Comparison of ENCODE assay signal across 14 cellular contexts in genomic region chr2:23547725-23548124, GRCh38.
DNase-seq lines count a peak whose midpoint lies in the region; ATAC-seq and TF ChIP-seq lines count a peak whose summit lies in the region.
"Had no signal": no experiment of that assay in that cellular context is flagged by ENCODE, and none has a peak within 500 bp of the region (broad histone marks: within the 10 kb centered on the region; RNA-seq: fewer than 3 reads in every experiment).

No MANE protein-coding gene starts in this region.

- H3K4me3 Mint-ChIP-seq in GM23338: no peak overlapping the region
- H3K4me3 Mint-ChIP-seq: CD8-positive, alpha-beta memory T cell had no signal

- H3K27ac ChIP-seq in GM23338 (ENCODE audit: low read depth) (no peak overlapping the region), WERI-Rb-1 (no peak overlapping the region)

- no peaks in the 10 kb centered on the region for H3K36me3 ChIP-seq in BE2C
- H3K36me3 ChIP-seq in GM23338 (ENCODE audit: insufficient read depth): no peaks in the 10 kb centered on the region
- H3K36me3 ChIP-seq in WERI-Rb-1: no peaks in the 10 kb centered on the region
- H3K36me3 ChIP-seq in kidney epithelial cell (ENCODE audit: control insufficient read depth, insufficient read depth, low read length): no peaks in the 10 kb centered on the region

- H3K27me3 ChIP-seq in BE2C (no peaks in the 10 kb centered on the region), GM23338 (ENCODE audit: insufficient read depth) (no peaks in the 10 kb centered on the region), WERI-Rb-1 (ENCODE audit: insufficient read depth, low read depth, severe bottlenecking) (no peaks in the 10 kb centered on the region), kidney epithelial cell (ENCODE audit: control insufficient read depth, insufficient read depth, low read length) (no peaks in the 10 kb centered on the region)

- peak; percentile 27; the same call in 1 of the 2 replicates for TF ChIP-seq CTCF in BE2C (IDR thresholded peaks at IDR 0.05; ENCODE audit: low read depth, low read length)
- peak in 1 of 2 experiments; percentile 61; a peak in 2 of 4 replicates for TF ChIP-seq CTCF in GM23338 (conservative IDR thresholded peaks at IDR 0.05; ENCODE audit: low read depth in 2 of 2)
- TF ChIP-seq CTCF in WERI-Rb-1 (IDR thresholded peaks at IDR 0.05; ENCODE audit: low read depth, low read length): peak; percentile 26; the same call in 1 of the 2 replicates
- TF ChIP-seq CTCF in kidney epithelial cell (IDR thresholded peaks at IDR 0.05; ENCODE audit: insufficient read depth, low read length, poor library complexity, severe bottlenecking): peak; percentile 1

- H3K9me3 ChIP-seq in BE2C (no peaks in the 10 kb centered on the region), WERI-Rb-1 (ENCODE audit: severe bottlenecking) (no peaks in the 10 kb centered on the region)

- H2AFZ ChIP-seq in GM23338: no peak overlapping the region

- no peaks in the 10 kb centered on the region; the same call in 2 of the 3 replicates for H3K36me3 Mint-ChIP-seq in GM23338 (ENCODE audit: low read depth)
- H3K36me3 Mint-ChIP-seq: CD8-positive, alpha-beta memory T cell had no signal

- H3K79me2 ChIP-seq in GM23338 (replicated peaks; ENCODE audit: insufficient read depth): no peaks in the 10 kb centered on the region

- H3K4me2 ChIP-seq in GM23338: no peak overlapping the region

- no peak overlapping the region for H3K4me3 ChIP-seq in BE2C (ENCODE audit: low read depth, low read length)
- no peak overlapping the region for H3K4me3 ChIP-seq in GM23338
- H3K4me3 ChIP-seq in WERI-Rb-1 (ENCODE audit: low read depth, low read length): no peak overlapping the region
- H3K4me3 ChIP-seq in kidney epithelial cell (ENCODE audit: low read depth, low read length): no peak overlapping the region

- H3K27ac Mint-ChIP-seq in GM23338: no peak overlapping the region

- DNase-seq in BE2C: no peak
- DNase-seq in GM23338 (ENCODE audit: low spot score): no peak
- DNase-seq in WERI-Rb-1: no peak
- DNase-seq in kidney epithelial cell (ENCODE audit: low read depth): no peak
- no peak for DNase-seq in OCI-M2 (lab: John Stamatoyannopoulos, UW; ENCODE audit: unreplicated experiment)
- DNase-seq: ACHN; CD8-positive, alpha-beta memory T cell; H7; IMR-90; NCI-H1930; SIG-M5; SW 1271 had no signal

- H3K4me1 Mint-ChIP-seq in GM23338: peaks cover 19% of the 10 kb centered on the region
- H3K4me1 Mint-ChIP-seq: CD8-positive, alpha-beta memory T cell had no signal

- no peaks in the 10 kb centered on the region; the same call in 1 of the 2 replicates for H4K20me1 ChIP-seq in GM23338 (replicated peaks; ENCODE audit: insufficient read depth)

- no peaks in the 10 kb centered on the region for H3F3A ChIP-seq in GM23338 (replicated peaks; ENCODE audit: low read depth)

- peaks cover 15% of the 10 kb centered on the region for H3K27me3 Mint-ChIP-seq in GM23338 (ENCODE audit: insufficient read depth, low read depth, poor library complexity)

- H3K9me3 Mint-ChIP-seq in GM23338: no peaks in the 10 kb centered on the region
- H3K9me3 Mint-ChIP-seq: CD8-positive, alpha-beta memory T cell had no signal

- ATAC-seq in GM23338 (peak; percentile 52), HG03097 (IDR thresholded peaks at IDR 0.05; ENCODE audit: low FRiP score, unreplicated experiment) (no peak), GM18511 (IDR thresholded peaks at IDR 0.05; ENCODE audit: unreplicated experiment) (no peak)

- peaks cover 64% of the 10 kb centered on the region for H3K4me1 ChIP-seq in BE2C
- H3K4me1 ChIP-seq in GM23338 (ENCODE audit: insufficient read depth): no peaks in the 10 kb centered on the region

- no peaks in the 10 kb centered on the region for H3K9me2 ChIP-seq in GM23338 (ENCODE audit: insufficient read depth)

TF ChIP-seq in GM23338, 12 proteins besides CTCF, POLR2A, EP300 and RAD21 (continues in another document):
- no peak for TF ChIP-seq ZNF331 (CRISPR knock-in tag; IDR thresholded peaks at IDR 0.05; ENCODE audit: low read depth)
- TF ChIP-seq REST (IDR thresholded peaks at IDR 0.05; ENCODE audit: unreplicated experiment): no peak
- TF ChIP-seq NANOG (IDR thresholded peaks at IDR 0.05; ENCODE audit: borderline replicate concordance): no peak
- TF ChIP-seq POLR2AphosphoS5 (IDR thresholded peaks at IDR 0.05; ENCODE audit: low read depth): no peak
- no peak for TF ChIP-seq ETS1 (IDR thresholded peaks at IDR 0.05)
- TF ChIP-seq EZH2 (IDR thresholded peaks at IDR 0.05; ENCODE audit: low read depth, unreplicated experiment): no peak
- no peak for TF ChIP-seq ZNF114 (CRISPR knock-in tag; IDR thresholded peaks at IDR 0.05)
- TF ChIP-seq JUNB (IDR thresholded peaks at IDR 0.05; ENCODE audit: unreplicated experiment): no peak
